16 cellular contexts compared by ENCODE assay signal in genomic region chr4:170849969-170850368, GRCh38.
DNase-seq lines count a peak whose midpoint lies in the region; ATAC-seq, FAIRE-seq and TF ChIP-seq lines count a peak whose summit lies in the region.
"Had no signal": no experiment of that assay in that cellular context is flagged by ENCODE, and none has a peak within 500 bp of the region (broad histone marks: within the 10 kb centered on the region; RNA-seq: fewer than 3 reads in every experiment).

No MANE protein-coding gene starts in this region.

- no peak for TF ChIP-seq CTCF in omental fat pad (IDR thresholded peaks at IDR 0.05)

- no peak for TF ChIP-seq POLR2A in GM12892 (IDR thresholded peaks at IDR 0.05; ENCODE audit: low read depth, low read length)

- ATAC-seq in GM18909 (IDR thresholded peaks at IDR 0.05; ENCODE audit: poor library complexity, unreplicated experiment) (peak; percentile 57), HG02884 (IDR thresholded peaks at IDR 0.05; ENCODE audit: unreplicated experiment) (peak; percentile 54), HG03565 (IDR thresholded peaks at IDR 0.05; ENCODE audit: unreplicated experiment) (peak; percentile 79), omental fat pad (ENCODE audit: low FRiP score) (no peak)

- peak; percentile 33 for FAIRE-seq in GM12892 (lab: Jason Lieb, UNC)

- in situ Hi-C loops in ACHN (cut with HindIII; ENCODE audit: low pct_ligation_motif_present, low pct_unique_long_range_greater_than_20kb, low sequenced_read_pairs) = no loop called here

- DNase-seq in GM12892 (ENCODE audit: insufficient read length) (no peak), NCI-H1048 (lab: John Stamatoyannopoulos, UW) (no peak), ACHN (no peak), omental fat pad (ENCODE audit: low spot score) (no peak), DMS 273 (lab: John Stamatoyannopoulos, UW; ENCODE audit: unreplicated experiment) (no peak)
- DNase-seq: activated CD4-positive, alpha-beta T cell treated with anti-CD3 and anti-CD28 coated beads, Interleukin-2, amount 10 ng/mL, durations not matched to agents 24 days and 14 days; activated naive CD8-positive, alpha-beta T cell treated with anti-CD3 and anti-CD28 coated beads for 36 hours; activated T-cell treated with anti-CD3 and anti-CD28 coated beads for 4 hours; caudate nucleus; foreskin melanocyte; NCI-H2171; Right ventricle myocardium superior; T-helper 9 cell had no signal
